Comparison of ENCODE assay signal across 14 cellular contexts in genomic region chr3:87206070-87206469, GRCh38. TPM values are rescaled to one million over a fixed set of nuclear protein-coding genes. Genes with fewer than 3 reads are reported as not detected.
DNase-seq lines count a peak whose midpoint lies in the region; ATAC-seq, FAIRE-seq and TF ChIP-seq lines count a peak whose summit lies in the region.
"Had no signal": no experiment of that assay in that cellular context is flagged by ENCODE, and none has a peak within 500 bp of the region (broad histone marks: within the 10 kb centered on the region; RNA-seq: fewer than 3 reads in every experiment).

No MANE protein-coding gene starts in this region.

- no peaks in the 10 kb centered on the region for H3K9me3 Mint-ChIP-seq in CD8-positive, alpha-beta T cell
- H3K9me3 Mint-ChIP-seq in activated CD4-positive, alpha-beta memory T cell treated with anti-CD3 and anti-CD28 coated beads, Interleukin-2, amount 10 ng/mL, durations not matched to agents 7 days and 5 days = no peaks in the 10 kb centered on the region
- H3K9me3 Mint-ChIP-seq: CD4-positive, alpha-beta T cell had no signal

- TF ChIP-seq POLR2A in H54 (IDR thresholded peaks at IDR 0.05; ENCODE audit: low read depth, low read length) = no peak
- TF ChIP-seq POLR2A in esophagus muscularis mucosa (IDR thresholded peaks at IDR 0.05; ENCODE audit: low read depth) = no peak

- no peak overlapping the region for H2AFZ ChIP-seq in ACC112 (ENCODE audit: low read length, unreplicated experiment)
- H2AFZ ChIP-seq in hepatocyte = no peak overlapping the region

- H3K79me2 ChIP-seq in ACC112 (ENCODE audit: control insufficient read depth, insufficient read depth, low read length, unreplicated experiment) = no peaks in the 10 kb centered on the region
- H3K79me2 ChIP-seq in hepatocyte = no peaks in the 10 kb centered on the region

- no peaks in the 10 kb centered on the region for H3K9me2 ChIP-seq in hepatocyte (replicated peaks; ENCODE audit: insufficient read depth)

- intact Hi-C loops in esophagus muscularis mucosa (cut with DNase I) = no loop called here
- intact Hi-C loops in CD8-positive, alpha-beta T cell (cut with DNase I, micrococcal nuclease) = no loop called here

- CTCF ChIA-PET in CD8-positive, alpha-beta T cell (lab: Charles Lee) = no interaction called here
- CTCF ChIA-PET in activated CD4-positive, alpha-beta memory T cell treated with anti-CD3 and anti-CD28 coated beads, Interleukin-2, amount 10 ng/mL, durations not matched to agents 7 days and 5 days (lab: Charles Lee) = no interaction called here

- H4K20me1 ChIP-seq in hepatocyte (ENCODE audit: insufficient read depth, poor library complexity, severe bottlenecking) = no peaks in the 10 kb centered on the region

- ATAC-seq in GM19395 (IDR thresholded peaks at IDR 0.05; ENCODE audit: unreplicated experiment) = no peak
- no peak for ATAC-seq in CD8-positive, alpha-beta T cell

- 21% methylated on average over 2 of the region's 2 CpGs for WGBS in hepatocyte (ENCODE audit: low lambda C conversion rate, missing lambda C conversion rate)
- WGBS in esophagus muscularis mucosa = 57% methylated on average over 2 of the region's 2 CpGs

- H3K9me3 ChIP-seq in adipocyte (ENCODE audit: control insufficient read depth, low read length) = no peaks in the 10 kb centered on the region
- H3K9me3 ChIP-seq in hepatocyte (ENCODE audit: low read depth) = no peaks in the 10 kb centered on the region
- H3K9me3 ChIP-seq in esophagus muscularis mucosa = no peaks in the 10 kb centered on the region
- H3K9me3 ChIP-seq in CD8-positive, alpha-beta T cell (ENCODE audit: low read length) = no peaks in the 10 kb centered on the region
- H3K9me3 ChIP-seq: Peyer's patch had no signal

- DNase-seq in H54 (ENCODE audit: insufficient read length, low spot score) = peak; percentile 5
- peak; percentile 72 for DNase-seq in adipocyte (ENCODE audit: low read depth)
- peak; percentile 62 for DNase-seq in hepatocyte (ENCODE audit: low spot score)
- no peak for DNase-seq in esophagus muscularis mucosa (ENCODE audit: extremely low spot score)
- DNase-seq in CD8-positive, alpha-beta T cell = no peak
- no peak for DNase-seq in activated CD4-positive, alpha-beta memory T cell treated with anti-CD3 and anti-CD28 coated beads, Interleukin-2, amount 10 ng/mL, durations not matched to agents 7 days and 5 days
- DNase-seq: CD4-positive, alpha-beta T cell; cerebellar nuclear complex; NCI-H2081 treated with DMSO at 0.1 percent for 48 hours; Peyer's patch; stimulated activated CD4-positive, alpha-beta T cell treated with anti-CD3 and anti-CD28 coated beads, Interleukin-12 subunit alpha, Interleukin-12 subunit beta, amount 100 ng/mL, for 4 hours had no signal

- H3K27ac ChIP-seq in ACC112 (ENCODE audit: low read depth, low read length) (peak overlapping the region; percentile 35), hepatocyte (peak overlapping the region; percentile 11), esophagus muscularis mucosa (replicated peaks in 1 of 4) (no peak overlapping the region)
- H3K27ac ChIP-seq in CD8-positive, alpha-beta T cell (ENCODE audit: low read depth, low read length) = no peak overlapping the region

- H3K27me3 ChIP-seq in ACC112 (ENCODE audit: insufficient read depth, low read length) (no peaks in the 10 kb centered on the region), adipocyte (replicated peaks; ENCODE audit: control insufficient read depth, insufficient read depth, low read length) (no peaks in the 10 kb centered on the region), hepatocyte (no peaks in the 10 kb centered on the region), esophagus muscularis mucosa (peaks cover 0 to 5% (median 0%) of the 10 kb centered on the region in 4 donors)
- no peaks in the 10 kb centered on the region for H3K27me3 ChIP-seq in CD8-positive, alpha-beta T cell (ENCODE audit: insufficient read depth, low read length)
- H3K27me3 ChIP-seq: Peyer's patch had no signal

- H3K4me3 ChIP-seq in ACC112 (ENCODE audit: low read depth, low read length) = no peak overlapping the region; the same call in 1 of the 2 replicates
- no peak overlapping the region for H3K4me3 ChIP-seq in adipocyte (ENCODE audit: low read length)
- no peak overlapping the region for H3K4me3 ChIP-seq in hepatocyte
- no peak overlapping the region for H3K4me3 ChIP-seq in esophagus muscularis mucosa
- H3K4me3 ChIP-seq in CD8-positive, alpha-beta T cell (ENCODE audit: low read depth, low read length) = no peak overlapping the region
- H3K4me3 ChIP-seq: Peyer's patch had no signal

- H3K27me3 Mint-ChIP-seq in CD8-positive, alpha-beta T cell (ENCODE audit: low read depth) = peaks cover 10% of the 10 kb centered on the region
- peaks cover 3% of the 10 kb centered on the region for H3K27me3 Mint-ChIP-seq in activated CD4-positive, alpha-beta memory T cell treated with anti-CD3 and anti-CD28 coated beads, Interleukin-2, amount 10 ng/mL, durations not matched to agents 7 days and 5 days

- H3K36me3 ChIP-seq in ACC112 (ENCODE audit: insufficient read depth, low read length) (no peaks in the 10 kb centered on the region), adipocyte (ENCODE audit: control insufficient read depth, insufficient read depth, low read length, severe bottlenecking) (no peaks in the 10 kb centered on the region), hepatocyte (replicated peaks; ENCODE audit: insufficient read depth, low read depth) (no peaks in the 10 kb centered on the region), esophagus muscularis mucosa (no peaks in the 10 kb centered on the region)
- H3K36me3 ChIP-seq in CD8-positive, alpha-beta T cell (ENCODE audit: insufficient read depth, low read length) = no peaks in the 10 kb centered on the region
- H3K36me3 ChIP-seq: Peyer's patch had no signal

- no peak overlapping the region for H3K4me3 Mint-ChIP-seq in CD8-positive, alpha-beta T cell
- no peak overlapping the region for H3K4me3 Mint-ChIP-seq in activated CD4-positive, alpha-beta memory T cell treated with anti-CD3 and anti-CD28 coated beads, Interleukin-2, amount 10 ng/mL, durations not matched to agents 7 days and 5 days
- H3K4me3 Mint-ChIP-seq: CD4-positive, alpha-beta T cell had no signal

- no peaks in the 10 kb centered on the region for H3K36me3 Mint-ChIP-seq in CD8-positive, alpha-beta T cell
- no peaks in the 10 kb centered on the region for H3K36me3 Mint-ChIP-seq in activated CD4-positive, alpha-beta memory T cell treated with anti-CD3 and anti-CD28 coated beads, Interleukin-2, amount 10 ng/mL, durations not matched to agents 7 days and 5 days (ENCODE audit: low read depth)

- POLR2A ChIA-PET in CD8-positive, alpha-beta T cell (lab: Charles Lee) = no interaction called here
- POLR2A ChIA-PET in activated CD4-positive, alpha-beta memory T cell treated with anti-CD3 and anti-CD28 coated beads, Interleukin-2, amount 10 ng/mL, durations not matched to agents 7 days and 5 days (lab: Charles Lee) = no interaction called here

- TF ChIP-seq EP300 in esophagus muscularis mucosa (IDR thresholded peaks at IDR 0.05) = no peak

- H3K27ac Mint-ChIP-seq in CD8-positive, alpha-beta T cell = no peak overlapping the region
- H3K27ac Mint-ChIP-seq in activated CD4-positive, alpha-beta memory T cell treated with anti-CD3 and anti-CD28 coated beads, Interleukin-2, amount 10 ng/mL, durations not matched to agents 7 days and 5 days = no peak overlapping the region
- H3K27ac Mint-ChIP-seq: CD4-positive, alpha-beta T cell had no signal

- H3K4me1 ChIP-seq in ACC112 (ENCODE audit: control insufficient read depth, insufficient read depth, low read length, unreplicated experiment) (peaks cover 33% of the 10 kb centered on the region), adipocyte (ENCODE audit: control insufficient read depth, insufficient read depth, low read length) (peaks cover 20% of the 10 kb centered on the region), hepatocyte (ENCODE audit: insufficient read depth) (no peaks in the 10 kb centered on the region), esophagus muscularis mucosa (no peaks in the 10 kb centered on the region)
- no peaks in the 10 kb centered on the region for H3K4me1 ChIP-seq in CD8-positive, alpha-beta T cell (ENCODE audit: insufficient read depth, low read length)

- peak overlapping the region; percentile 25 for H3K4me2 ChIP-seq in hepatocyte

- peak; percentile 82 for FAIRE-seq in H54 (lab: Jason Lieb, UNC)
- FAIRE-seq: GM12891 had no signal

- no peak overlapping the region for H3K9ac ChIP-seq in adipocyte (ENCODE audit: low read length)

- H3K4me1 Mint-ChIP-seq in CD8-positive, alpha-beta T cell (ENCODE audit: low read depth) = no peaks in the 10 kb centered on the region
- no peaks in the 10 kb centered on the region for H3K4me1 Mint-ChIP-seq in activated CD4-positive, alpha-beta memory T cell treated with anti-CD3 and anti-CD28 coated beads, Interleukin-2, amount 10 ng/mL, durations not matched to agents 7 days and 5 days

- TF ChIP-seq CTCF in hepatocyte (IDR thresholded peaks at IDR 0.05; ENCODE audit: poor library complexity) = no peak
- TF ChIP-seq CTCF in esophagus muscularis mucosa (IDR thresholded peaks at IDR 0.05) = no peak
- TF ChIP-seq CTCF in CD8-positive, alpha-beta T cell (IDR thresholded peaks at IDR 0.05) = no peak

RNA-seq across cellular contexts. Expression of gene CHMP2B, which starts 21.0 kb away (rescaled TPM):
- total RNA-seq in hepatocyte (71.5 and 79.3 TPM in 2 replicates), esophagus muscularis mucosa (10 to 100 TPM; 32.6 to 50.1 (median 44.9) TPM)
- 54.5 and 69.5 TPM in 2 replicates for polyA plus RNA-seq in hepatocyte
- total RNA-seq in CD8-positive, alpha-beta T cell = 10 to 100 TPM; 32.4 to 35.8 TPM
- 10 to 100 TPM; 28.5 to 30.2 TPM for total RNA-seq in activated CD4-positive, alpha-beta memory T cell treated with anti-CD3 and anti-CD28 coated beads, Interleukin-2, amount 10 ng/mL, durations not matched to agents 7 days and 5 days

Comparison
In these comparisons a context has a peak if more than half of its experiments do, and no peak if none do; other contexts are left out.
1. H3K27ac ChIP-seq: peak in ACC112 (single experiment) and hepatocyte (single experiment); none in esophagus muscularis mucosa (0 of 4) and CD8-positive, alpha-beta T cell (single experiment).
2. DNase-seq: peak in H54 (single experiment), adipocyte (single experiment) and hepatocyte (single experiment); none in esophagus muscularis mucosa (single experiment), CD8-positive, alpha-beta T cell (0 of 7) and activated CD4-positive, alpha-beta memory T cell treated with anti-CD3 and anti-CD28 coated beads, Interleukin-2, amount 10 ng/mL, durations not matched to agents 7 days and 5 days (single experiment).